ENCODE assay signal across 9 cellular contexts in genomic region chr3:13018039-13018431, GRCh38. TPM values are rescaled to one million over a fixed set of nuclear protein-coding genes. Genes with fewer than 3 reads are reported as not detected.
DNase-seq lines count a peak whose midpoint lies in the region; ATAC-seq and TF ChIP-seq lines count a peak whose summit lies in the region.
"Had no signal": no experiment of that assay in that cellular context is flagged by ENCODE, and none has a peak within 500 bp of the region (broad histone marks: within the 10 kb centered on the region; RNA-seq: fewer than 3 reads in every experiment).

No MANE protein-coding gene starts in this region.

- H3K9ac ChIP-seq in GM23248 (no peak overlapping the region), skeletal muscle satellite cell (ENCODE audit: low read depth, low read length) (no peak overlapping the region)

- H2AFZ ChIP-seq in GM23248: no peak overlapping the region

- H3K27ac ChIP-seq in GM23248 (no peak overlapping the region), SJCRH30 (no peak overlapping the region)

- H3K36me3 ChIP-seq in GM23248 (ENCODE audit: low read depth) (no peaks in the 10 kb centered on the region), skeletal muscle satellite cell (ENCODE audit: insufficient read depth, low read length) (no peaks in the 10 kb centered on the region), SJCRH30 (no peaks in the 10 kb centered on the region)

- H3K79me2 ChIP-seq in GM23248 (ENCODE audit: insufficient read depth): no peaks in the 10 kb centered on the region

- H3K27me3 ChIP-seq in GM23248 (replicated peaks; ENCODE audit: insufficient read depth) (no peaks in the 10 kb centered on the region), skeletal muscle satellite cell (ENCODE audit: control insufficient read depth, insufficient read depth, low read length) (peaks cover 19% of the 10 kb centered on the region), SJCRH30 (no peaks in the 10 kb centered on the region)

- peak; percentile 73 for DNase-seq in GM23248
- DNase-seq in NCI-H524 treated with DMSO at 0.1 percent for 48 hours (lab: John Stamatoyannopoulos, UW): peak; percentile 77
- peak; percentile 24 to 60 for DNase-seq in foreskin fibroblast
- DNase-seq in SJCRH30: no peak
- no peak for DNase-seq in middle frontal gyrus (ENCODE audit: extremely low spot score, low spot score)
- DNase-seq: NCI-H82 had no signal

- no peaks in the 10 kb centered on the region for H3K9me2 ChIP-seq in GM23248 (ENCODE audit: insufficient read depth)

- H4K20me1 ChIP-seq in GM23248 (ENCODE audit: insufficient read depth): no peaks in the 10 kb centered on the region

- ATAC-seq in GM21515 (IDR thresholded peaks at IDR 0.05; ENCODE audit: unreplicated experiment): no peak
- ATAC-seq in HG02678 (IDR thresholded peaks at IDR 0.05; ENCODE audit: unreplicated experiment): no peak

- H3K4me2 ChIP-seq in GM23248 (ENCODE audit: unreplicated experiment) (peak overlapping the region; percentile 21), skeletal muscle satellite cell (ENCODE audit: low read length) (peak overlapping the region; percentile 77)

- in situ Hi-C loops in GM23248 (cut with MboI): no loop called here

- H3K4me1 ChIP-seq in GM23248 (ENCODE audit: insufficient read depth) (peaks cover 33% of the 10 kb centered on the region), skeletal muscle satellite cell (ENCODE audit: control insufficient read depth, insufficient read depth, low read length) (peaks cover 52% of the 10 kb centered on the region), SJCRH30 (peaks cover 49% of the 10 kb centered on the region)

- 5 to 6% methylated on average over 7 of the region's 7 CpGs for WGBS in GM23248 (ENCODE audit: low coverage in 1 of 2, low lambda C conversion rate in 2 of 2, missing lambda C conversion rate in 2 of 2), 2 experiments

- H3K9me3 ChIP-seq in GM23248 (ENCODE audit: low read depth) (no peaks in the 10 kb centered on the region), skeletal muscle satellite cell (replicated peaks; ENCODE audit: low read length) (no peaks in the 10 kb centered on the region), SJCRH30 (replicated peaks) (no peaks in the 10 kb centered on the region)

- H3F3A ChIP-seq in GM23248 (ENCODE audit: insufficient read depth): no peaks in the 10 kb centered on the region

- no peak overlapping the region for H3K4me3 ChIP-seq in GM23248
- H3K4me3 ChIP-seq in foreskin fibroblast (ENCODE audit: low read depth in 1 of 2, low read length in 2 of 2): peak overlapping the region in 1 of 2 donors; percentile 52
- no peak overlapping the region for H3K4me3 ChIP-seq in skeletal muscle satellite cell (ENCODE audit: low read length)
- H3K4me3 ChIP-seq in SJCRH30: no peak overlapping the region

- TF ChIP-seq CTCF in foreskin fibroblast (IDR thresholded peaks at IDR 0.05; ENCODE audit: low read depth, low read length): no peak

RNA-seq across cellular contexts. Expression of gene IQSEC1, which starts 55.2 kb away (rescaled TPM):
- 21.2 and 21.6 TPM in 2 replicates for total RNA-seq in GM23248 (2014; rRNA removed; shearing (Covaris generic))
- 5.1 and 5.2 TPM in 2 replicates for polyA plus RNA-seq in GM23248 (2016; fragmentation: Nextera tagmentation; extraction: Ambion mirVana)
- total RNA-seq in skeletal muscle satellite cell (2012; rRNA removed): 12.7 and 19.4 TPM in 2 replicates
- 5.7 and 6.8 TPM in 2 replicates for total RNA-seq in SJCRH30 (2014; rRNA removed; shearing (Covaris generic))

Comparison
In these comparisons a context has a peak if more than half of its experiments do, and no peak if none do; other contexts are left out.
1. DNase-seq: peak in GM23248 (single experiment), NCI-H524 treated with DMSO at 0.1 percent for 48 hours (single experiment) and foreskin fibroblast (2 of 2); none in SJCRH30 (0 of 2) and middle frontal gyrus (single experiment).